In genomic region chr12:33253123-33253522, GRCh38 we compare ENCODE assay signal across 20 cellular contexts.
A peak's percentile ranks its signal among the peaks of the same experiment; 100 is the strongest.
DNase-seq lines count a peak whose midpoint lies in the region; ATAC-seq and TF ChIP-seq lines count a peak whose summit lies in the region.
"Had no signal": no experiment of that assay in that cellular context is flagged by ENCODE, and none has a peak within 500 bp of the region (broad histone marks: within the 10 kb centered on the region; RNA-seq: fewer than 3 reads in every experiment).

No MANE protein-coding gene starts in this region.

- TF ChIP-seq CTCF in PC-3 (conservative IDR thresholded peaks at IDR 0.05; ENCODE audit: low read depth, low read length) = no peak
- no peak for TF ChIP-seq CTCF in hepatocyte (IDR thresholded peaks at IDR 0.05; ENCODE audit: poor library complexity)

- H4K20me1 ChIP-seq in PC-3 (ENCODE audit: low read length) = no peaks in the 10 kb centered on the region
- H4K20me1 ChIP-seq in hepatocyte (ENCODE audit: insufficient read depth, poor library complexity, severe bottlenecking) = no peaks in the 10 kb centered on the region

- H3K36me3 ChIP-seq in PC-3 (ENCODE audit: low read depth, low read length) (no peaks in the 10 kb centered on the region), hepatocyte (replicated peaks; ENCODE audit: insufficient read depth, low read depth) (no peaks in the 10 kb centered on the region)
- H3K36me3 ChIP-seq: SJSA1 had no signal

- no TSS peak for BruUV-seq in PC-3 (replicated peaks; lab: Mats Ljungman, UMichigan)

- H3K27ac ChIP-seq in PC-3 (ENCODE audit: low read length) = no peak overlapping the region
- H3K27ac ChIP-seq in hepatocyte = no peak overlapping the region
- H3K27ac ChIP-seq: C4-2B, HL-60, SJSA1 had no signal

- H3K4me1 ChIP-seq in PC-3 (ENCODE audit: insufficient read depth, low read length) (no peaks in the 10 kb centered on the region; the same call in 1 of the 2 replicates), hepatocyte (ENCODE audit: insufficient read depth) (no peaks in the 10 kb centered on the region)

- no peak for TF ChIP-seq POLR2A in erythroblast (IDR thresholded peaks at IDR 0.05; ENCODE audit: low read length)

- H3K27me3 ChIP-seq in PC-3 (ENCODE audit: low read length) (no peaks in the 10 kb centered on the region), hepatocyte (no peaks in the 10 kb centered on the region)
- H3K27me3 ChIP-seq: SJSA1 had no signal

- WGBS in hepatocyte (ENCODE audit: low lambda C conversion rate, missing lambda C conversion rate) = 75% methylated on average over 1 of the region's 1 CpG

- POLR2A ChIA-PET in PC-3 (lab: Charles Lee; ENCODE audit: unreplicated experiment) = no interaction called here

- H3K79me2 ChIP-seq in PC-3 (ENCODE audit: low read length) (no peaks in the 10 kb centered on the region), hepatocyte (no peaks in the 10 kb centered on the region)

- H3K4me3 ChIP-seq in PC-3 (ENCODE audit: low read length) (no peak overlapping the region), hepatocyte (no peak overlapping the region)
- H3K4me3 ChIP-seq: GM12878, SJSA1 had no signal

- H2AFZ ChIP-seq in PC-3 (ENCODE audit: low read length) (no peak overlapping the region), hepatocyte (no peak overlapping the region)

- DNase-seq in ELR (ENCODE audit: low read depth) (peak; percentile 0), PC-3 (peak; percentile 62), hepatocyte (ENCODE audit: low spot score) (no peak), renal cortical epithelial cell (ENCODE audit: low read depth) (peak; percentile 1), erythroblast (lab: John Stamatoyannopoulos, UW) (no peak), NCI-H2029 treated with DMSO at 0.1 percent for 48 hours (lab: John Stamatoyannopoulos, UW) (no peak)
- DNase-seq in stimulated activated CD8-positive, alpha-beta memory T cell treated with anti-CD3 and anti-CD28 coated beads, Interleukin-4, amount 100 ng/mL, for 48 hours = no peak
- DNase-seq: DND-41, GDM1, GOT3, KBM-7, NCI-H1048, NCI-H1694, NCI-H2107, NCI-H446, NCI-H69 had no signal

- H3K9me2 ChIP-seq in PC-3 (replicated peaks; ENCODE audit: low read length) = no peaks in the 10 kb centered on the region
- H3K9me2 ChIP-seq in hepatocyte (replicated peaks; ENCODE audit: insufficient read depth) = no peaks in the 10 kb centered on the region

- H3K9ac ChIP-seq in PC-3 (ENCODE audit: low read length) = no peak overlapping the region

- CTCF ChIA-PET in PC-3 (lab: Charles Lee) = no interaction called here

- H3K9me3 ChIP-seq in PC-3 (ENCODE audit: low read length) (no peaks in the 10 kb centered on the region), hepatocyte (ENCODE audit: low read depth) (no peaks in the 10 kb centered on the region)
- H3K9me3 ChIP-seq: SJSA1 had no signal

- intact Hi-C loops in PC-3 (cut with micrococcal nuclease) = no loop called here

- peak; percentile 64 for ATAC-seq in PC-3
- ATAC-seq: GM12878 had no signal

- H3K4me2 ChIP-seq in PC-3 (ENCODE audit: low read length) (no peak overlapping the region; the same call in 1 of the 2 replicates), hepatocyte (peak overlapping the region; percentile 10)

- no peaks in the 10 kb centered on the region for H3F3A ChIP-seq in PC-3 (ENCODE audit: low read length, unreplicated experiment)

Comparison
In these comparisons a context has a peak if more than half of its experiments do, and no peak if none do; other contexts are left out.
1. DNase-seq: peak in ELR (single experiment), PC-3 (single experiment) and renal cortical epithelial cell (single experiment); none in hepatocyte (single experiment), stimulated activated CD8-positive, alpha-beta memory T cell treated with anti-CD3 and anti-CD28 coated beads, Interleukin-4, amount 100 ng/mL, for 48 hours (single experiment), erythroblast (0 of 2) and NCI-H2029 treated with DMSO at 0.1 percent for 48 hours (single experiment).